3 cellular contexts compared by ENCODE assay signal in genomic region chr7:21185866-21186265, GRCh38.
A peak's percentile ranks its signal among the peaks of the same experiment; 100 is the strongest.
TF ChIP-seq lines count a peak whose summit lies in the region.

No MANE protein-coding gene starts in this region.

TF ChIP-seq in A549, 52 proteins besides CTCF, POLR2A, EP300 and RAD21 (continued from another document):
- TF ChIP-seq REST (IDR thresholded peaks at IDR 0.05) (0 out of 2 replicates have a peak, but pooled peaks have one; percentile 16), JUNB (IDR thresholded peaks at IDR 0.05) (no peak), BCL3 (IDR thresholded peaks at IDR 0.05) (no peak), E2F6 (IDR thresholded peaks at IDR 0.05; ENCODE audit: borderline replicate concordance, low read depth) (no peak)
TF ChIP-seq in A549: peak in this region for 1.

TF ChIP-seq in GM23338, 12 proteins besides CTCF, POLR2A, EP300 and RAD21 (continued from another document):
- TF ChIP-seq POLR2AphosphoS5 (IDR thresholded peaks at IDR 0.05; ENCODE audit: low read depth): no peak
- no peak for TF ChIP-seq ZNF114 (CRISPR knock-in tag; IDR thresholded peaks at IDR 0.05)
- no peak for TF ChIP-seq REST (IDR thresholded peaks at IDR 0.05; ENCODE audit: unreplicated experiment)

TF ChIP-seq in WTC11, 78 proteins besides CTCF, POLR2A, EP300 and RAD21 (continued from another document):
- no peak for TF ChIP-seq NFATC4 (CRISPR knock-in tag; IDR thresholded peaks at IDR 0.05)
- TF ChIP-seq MAX (CRISPR knock-in tag; IDR thresholded peaks at IDR 0.05): no peak
